In the genomic region with DNA sequence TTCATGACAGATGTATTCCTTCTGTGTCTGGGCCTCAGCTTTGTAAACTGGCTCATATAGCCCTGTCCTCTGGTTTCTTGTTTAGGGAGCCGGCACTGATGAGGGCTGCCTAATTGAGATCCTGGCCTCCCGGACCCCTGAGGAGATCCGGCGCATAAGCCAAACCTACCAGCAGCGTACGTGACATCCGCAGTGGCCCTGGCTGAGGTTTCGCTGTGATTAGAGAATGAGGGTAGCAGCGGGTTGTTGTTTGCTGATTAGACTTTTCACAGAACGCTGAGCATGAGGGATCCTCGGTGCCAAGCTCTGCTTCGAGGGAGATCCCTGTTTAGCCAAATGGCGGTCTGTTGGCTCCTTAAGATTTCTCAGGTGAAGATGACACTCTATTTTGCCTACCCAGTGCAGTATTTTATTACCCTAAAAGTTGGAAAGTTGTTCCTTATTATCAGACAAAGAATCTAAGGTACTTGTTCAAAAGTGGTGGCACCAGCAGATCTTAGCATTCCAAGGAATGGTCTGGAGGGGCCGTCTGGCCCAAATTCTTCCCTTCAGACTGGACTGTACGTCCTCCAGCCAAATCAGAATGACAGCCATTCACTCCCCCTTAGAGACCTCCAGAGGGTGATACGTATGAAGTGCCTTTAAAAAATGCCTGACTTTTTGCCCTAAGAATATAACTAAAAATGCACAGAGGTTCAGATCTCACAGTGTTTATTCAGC, we compare ENCODE assay signal across 31 cellular contexts.
"Had no signal": no experiment of that assay in that cellular context is flagged by ENCODE, and none has a peak within 500 bp of the region (broad histone marks: within the 10 kb centered on the region; RNA-seq: fewer than 3 reads in every experiment).

No MANE protein-coding gene starts in this region.

- H3K27ac Mint-ChIP-seq: activated naive CD4-positive, alpha-beta T cell treated with anti-CD3 and anti-CD28 coated beads for 36 hours; activated naive CD8-positive, alpha-beta T cell treated with anti-CD3 and anti-CD28 coated beads for 36 hours; activated T-helper 1 cell treated with anti-CD3 and anti-CD28 coated beads, Interleukin-12 subunit alpha, Interleukin-12 subunit beta, Interleukin-2, Interleukin-4 antibody, amounts not matched to agents 30 ng/mL and 10 ng/mL and 1 ng/mL, durations not matched to agents 14 hours and 24 hours and 36 hours; nephron; stimulated activated naive B cell treated with anti-CD40 and anti-IgM and Interleukin-4, amounts not matched to agents 10 μg/mL and 1 μg/mL and 100 μg/mL, for 72 hours; T-helper 1 cell treated with Interleukin-12 subunit alpha and Interleukin-12 subunit beta and Interleukin-4 antibody, amounts not matched to agents 30 μg/mL and 1 μg/mL, for 36 hours had no signal

- H3K27me3 ChIP-seq: adrenal gland, body of pancreas, dorsolateral prefrontal cortex, gastroesophageal sphincter, hepatocyte, pancreas, right atrium auricular region, stomach, tibial artery had no signal

- H3K4me1 Mint-ChIP-seq: nephron had no signal

- H3K4me3 ChIP-seq: adrenal gland, body of pancreas, coronary artery, dorsolateral prefrontal cortex, gastroesophageal sphincter, hepatocyte, pancreas, psoas muscle, right atrium auricular region, stomach, tibial artery had no signal

- H3K27ac ChIP-seq: adrenal gland, coronary artery, dorsolateral prefrontal cortex, gastroesophageal sphincter, hepatocyte, pancreas, psoas muscle, right atrium auricular region, stomach, tibial artery, VCaP had no signal

- H3K4me3 Mint-ChIP-seq: activated naive CD4-positive, alpha-beta T cell treated with anti-CD3 and anti-CD28 coated beads for 36 hours; activated naive CD8-positive, alpha-beta T cell treated with anti-CD3 and anti-CD28 coated beads for 36 hours; activated T-helper 1 cell treated with anti-CD3 and anti-CD28 coated beads, Interleukin-12 subunit alpha, Interleukin-12 subunit beta, Interleukin-2, Interleukin-4 antibody, amounts not matched to agents 30 ng/mL and 10 ng/mL and 1 ng/mL, durations not matched to agents 14 hours and 24 hours and 36 hours; nephron; stimulated activated naive B cell treated with anti-CD40 and anti-IgM and Interleukin-4, amounts not matched to agents 10 μg/mL and 1 μg/mL and 100 μg/mL, for 72 hours; T-helper 1 cell treated with Interleukin-12 subunit alpha and Interleukin-12 subunit beta and Interleukin-4 antibody, amounts not matched to agents 30 μg/mL and 1 μg/mL, for 36 hours had no signal

- H3K9me3 ChIP-seq: adrenal gland, body of pancreas, gastroesophageal sphincter, pancreas, psoas muscle, right atrium auricular region, stomach, tibial artery had no signal

- H3K4me2 ChIP-seq: hepatocyte had no signal

- H2AFZ ChIP-seq: hepatocyte had no signal

- H3K9me3 Mint-ChIP-seq: activated naive CD4-positive, alpha-beta T cell treated with anti-CD3 and anti-CD28 coated beads for 36 hours; activated naive CD8-positive, alpha-beta T cell treated with anti-CD3 and anti-CD28 coated beads for 36 hours; activated T-helper 1 cell treated with anti-CD3 and anti-CD28 coated beads, Interleukin-12 subunit alpha, Interleukin-12 subunit beta, Interleukin-2, Interleukin-4 antibody, amounts not matched to agents 30 ng/mL and 10 ng/mL and 1 ng/mL, durations not matched to agents 14 hours and 24 hours and 36 hours; nephron; stimulated activated naive B cell treated with anti-CD40 and anti-IgM and Interleukin-4, amounts not matched to agents 10 μg/mL and 1 μg/mL and 100 μg/mL, for 72 hours; T-helper 1 cell treated with Interleukin-12 subunit alpha and Interleukin-12 subunit beta and Interleukin-4 antibody, amounts not matched to agents 30 μg/mL and 1 μg/mL, for 36 hours had no signal

- H3K4me1 ChIP-seq: adrenal gland, gastroesophageal sphincter, pancreas, psoas muscle, right atrium auricular region, stomach, tibial artery had no signal

- DNase-seq: activated CD4-positive, alpha-beta T cell treated with anti-CD3 and anti-CD28 coated beads for 4 hours; activated CD4-positive, alpha-beta T cell treated with anti-CD3 and anti-CD28 coated beads, Interleukin-2, amount 50 U/mL, for 4 hours; activated CD8-positive, alpha-beta memory T cell treated with anti-CD3 and anti-CD28 coated beads, Interleukin-2, amount 50 U/mL, for 4 hours; activated effector memory CD4-positive, alpha-beta T cell treated with anti-CD3 and anti-CD28 coated beads, Interleukin-2, amount 50 U/mL, for 16 hours; activated naive CD4-positive, alpha-beta T cell treated with anti-CD3 and anti-CD28 coated beads for 36 hours; activated naive CD8-positive, alpha-beta T cell treated with anti-CD3 and anti-CD28 coated beads for 36 hours; activated T-cell treated with anti-CD3 and anti-CD28 coated beads, Interleukin-2, amount 50 U/mL, for 1 hour; adrenal gland; aorta; body of pancreas; effector memory CD4-positive, alpha-beta T cell; erythroblast; left cardiac atrium; left ventricle myocardium superior; pancreas; psoas muscle; stimulated activated CD4-positive, alpha-beta T cell treated with anti-CD3 and anti-CD28 coated beads, Interleukin-15, amount 100 ng/mL, for 24 hours; stimulated activated CD4-positive, alpha-beta T cell treated with anti-CD3 and anti-CD28 coated beads, Interleukin-2, amount 100 ng/mL, for 24 hours; stimulated activated naive B cell treated with anti-CD40 and anti-IgM and Interleukin-4, amounts not matched to agents 10 μg/mL and 1 μg/mL and 100 μg/mL, for 72 hours; stomach; T-helper 9 cell; tibial artery had no signal

- H3K27me3 Mint-ChIP-seq: activated naive CD8-positive, alpha-beta T cell treated with anti-CD3 and anti-CD28 coated beads for 36 hours; stimulated activated naive B cell treated with anti-CD40 and anti-IgM and Interleukin-4, amounts not matched to agents 10 μg/mL and 1 μg/mL and 100 μg/mL, for 72 hours had no signal
